In the genomic region with DNA sequence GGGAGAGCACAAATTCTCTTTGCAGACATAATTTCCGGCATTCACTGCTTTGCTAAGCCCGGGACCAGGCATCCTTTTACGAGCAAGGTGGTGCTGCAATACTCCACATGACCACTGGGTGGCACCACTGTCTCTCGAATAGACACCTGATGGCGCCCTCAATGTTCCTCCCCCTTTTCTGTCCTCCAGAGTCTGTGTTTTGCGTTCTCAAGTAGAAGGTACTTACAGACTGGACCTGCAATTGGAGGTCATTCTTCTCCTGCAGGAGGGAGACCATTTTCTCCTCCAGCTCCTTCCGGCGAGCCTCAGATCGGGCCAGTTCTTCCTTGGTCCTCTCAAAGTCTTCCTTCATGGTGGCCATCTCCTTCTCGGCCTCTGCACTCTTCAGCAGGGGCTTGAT, we compare ENCODE assay signal across 8 cellular contexts. TPM values are rescaled to one million over a fixed set of nuclear protein-coding genes. Genes with fewer than 3 reads are reported as not detected.
DNase-seq lines count a peak whose midpoint lies in the region; ATAC-seq and TF ChIP-seq lines count a peak whose summit lies in the region.

No MANE protein-coding gene starts in this region.

- H3K4me2 ChIP-seq in DOHH2 (ENCODE audit: low read length) = no peak overlapping the region

- no peaks in the 10 kb centered on the region for H3K9me3 Mint-ChIP-seq in naive thymus-derived CD8-positive, alpha-beta T cell

- H3K4me1 ChIP-seq in DOHH2 (ENCODE audit: control insufficient read depth, low read length) = no peaks in the 10 kb centered on the region

- peaks cover 0 to 3% (median 0%) of the 10 kb centered on the region in 4 donors for H3K4me1 Mint-ChIP-seq in naive thymus-derived CD8-positive, alpha-beta T cell

- H3K36me3 Mint-ChIP-seq in naive thymus-derived CD8-positive, alpha-beta T cell = no peaks in the 10 kb centered on the region

- no peak overlapping the region for H3K27ac Mint-ChIP-seq in naive thymus-derived CD8-positive, alpha-beta T cell

- no peaks in the 10 kb centered on the region for H3K27me3 ChIP-seq in DOHH2 (ENCODE audit: control insufficient read depth, low read length)

- ATAC-seq in HG02970 (IDR thresholded peaks at IDR 0.05; ENCODE audit: low FRiP score, unreplicated experiment) = peak; percentile 60
- no peak for ATAC-seq in naive thymus-derived CD8-positive, alpha-beta T cell
- no peak for ATAC-seq in GM21723 (IDR thresholded peaks at IDR 0.05; ENCODE audit: unreplicated experiment)

- H3K27me3 Mint-ChIP-seq in naive thymus-derived CD8-positive, alpha-beta T cell = peaks cover 8 to 24% (median 20%) of the 10 kb centered on the region in 5 donors

- POLR2A ChIA-PET in naive thymus-derived CD8-positive, alpha-beta T cell (lab: Charles Lee) = no interaction called here

- no peak for TF ChIP-seq POLR2A in erythroblast (IDR thresholded peaks at IDR 0.05; ENCODE audit: low read length)

- no peaks in the 10 kb centered on the region for H3K36me3 ChIP-seq in DOHH2 (ENCODE audit: control insufficient read depth, low read length)

- no peaks in the 10 kb centered on the region for H3K9me2 ChIP-seq in DOHH2 (replicated peaks; ENCODE audit: control insufficient read depth, low read length)

- H3F3A ChIP-seq in DOHH2 (ENCODE audit: control insufficient read depth, insufficient read depth) = no peaks in the 10 kb centered on the region

- no peaks in the 10 kb centered on the region for H3K9me3 ChIP-seq in DOHH2 (ENCODE audit: control insufficient read depth, insufficient read depth, low read length)

- H3K4me3 Mint-ChIP-seq in naive thymus-derived CD8-positive, alpha-beta T cell = no peak overlapping the region

- TF ChIP-seq CTCF in DOHH2 (IDR thresholded peaks at IDR 0.05; ENCODE audit: low read depth, low read length, poor library complexity, severe bottlenecking) = peak; percentile 86

- H3K27ac ChIP-seq in DOHH2 (ENCODE audit: low read depth, low read length) = no peak overlapping the region

- H4K20me1 ChIP-seq in DOHH2 (ENCODE audit: control insufficient read depth, insufficient read depth, low read depth, low read length) = no peaks in the 10 kb centered on the region

- DNase-seq in NOMO-1 treated with DMSO at 0.1 percent for 48 hours (lab: John Stamatoyannopoulos, UW; ENCODE audit: unreplicated experiment) = peak; percentile 66
- DNase-seq in activated CD8-positive, alpha-beta memory T cell treated with anti-CD3 and anti-CD28 coated beads, Interleukin-2, amount 50 U/mL, for 24 hours (ENCODE audit: extremely low read depth) = peak; percentile 39
- peak; percentile 80 to 88 for DNase-seq in erythroblast (lab: John Stamatoyannopoulos, UW)
- DNase-seq in naive thymus-derived CD8-positive, alpha-beta T cell = peak; percentile 6 to 67 (median 44)
- DNase-seq in stimulated activated CD8-positive, alpha-beta memory T cell treated with anti-CD3 and anti-CD28 coated beads, Interleukin-7, amount 100 ng/mL, for 48 hours (ENCODE audit: extremely low read depth in 1 of 2, low read depth in 1 of 2) = peak; percentile 24 to 58

- H3K4me3 ChIP-seq in DOHH2 (ENCODE audit: low read length) = no peak overlapping the region

- no peaks in the 10 kb centered on the region for H3K79me2 ChIP-seq in DOHH2 (ENCODE audit: control insufficient read depth, low read length)

RNA-seq across cellular contexts. Expression of a gene that starts 45.2 kb away (rescaled TPM):
- not detected for total RNA-seq in naive thymus-derived CD8-positive, alpha-beta T cell
- polyA plus RNA-seq in naive thymus-derived CD8-positive, alpha-beta T cell = not detected
